In the genomic region with DNA sequence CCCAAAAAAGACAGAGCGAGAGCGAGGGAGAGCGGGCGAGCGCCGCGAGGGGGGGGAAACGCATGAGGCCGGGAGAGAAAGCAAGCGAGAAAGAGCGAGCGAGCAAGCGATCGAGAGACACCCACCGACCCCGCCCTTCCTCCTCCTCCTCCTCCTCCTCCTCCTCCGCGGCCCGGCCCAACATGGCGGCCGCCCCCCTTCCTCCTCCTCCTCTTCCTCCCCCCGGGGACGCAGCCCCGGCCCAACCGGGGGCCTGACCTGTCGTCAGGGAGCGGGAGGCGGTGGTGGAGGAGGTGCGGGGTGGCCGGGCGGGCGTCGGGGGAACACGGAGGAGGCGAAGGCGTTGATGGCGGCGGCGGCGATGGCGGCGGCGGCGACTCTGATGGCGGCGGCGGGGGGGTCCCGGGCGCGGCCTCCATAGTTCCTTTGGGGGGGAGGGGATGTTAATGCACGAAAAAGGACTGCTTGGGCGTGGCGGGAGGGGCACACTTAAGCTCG, we compare ENCODE assay signal across 1 cellular context.
TF ChIP-seq lines count a peak whose summit lies in the region.

No MANE protein-coding gene starts in this region.

TF ChIP-seq in PFSK-1, 5 proteins besides CTCF, POLR2A, EP300 and RAD21 (continued from another document):
- no peak; the same call in 1 of the 2 replicates for TF ChIP-seq SIN3A (IDR thresholded peaks at IDR 0.05; ENCODE audit: borderline replicate concordance, insufficient read depth, low read length)
- peak; percentile 91 for TF ChIP-seq TAF1 (IDR thresholded peaks at IDR 0.05; ENCODE audit: borderline replicate concordance, insufficient read depth, low read length)
TF ChIP-seq in PFSK-1: peak in this region for 4.
